In genomic region chr10:119305860-119306513, GRCh38 we compare ENCODE assay signal across 8 cellular contexts.
DNase-seq lines count a peak whose midpoint lies in the region; ATAC-seq, FAIRE-seq and TF ChIP-seq lines count a peak whose summit lies in the region.

No MANE protein-coding gene starts in this region.

- H3K36me3 ChIP-seq in DND-41 (ENCODE audit: insufficient read depth, low read length) = no peaks in the 10 kb centered on the region
- H3K36me3 ChIP-seq in GM12878 (ENCODE audit: control insufficient read depth in 2 of 2, insufficient read depth in 2 of 2, low read length in 1 of 2) = no peaks in the 10 kb centered on the region; a peak in 1 of 4 replicates

- 0 out of 2 replicates have a peak, but pooled peaks have one; percentile 5 for TF ChIP-seq RAD21 in GM12878 (IDR thresholded peaks at IDR 0.05; ENCODE audit: insufficient read depth, low read depth, low read length)

- peak; percentile 65 for TF ChIP-seq POLR2A in GM12878 (IDR thresholded peaks at IDR 0.05; ENCODE audit: low read depth, low read length)

- H3K4me1 ChIP-seq in DND-41 (ENCODE audit: insufficient read depth, low read length) (peaks cover 60% of the 10 kb centered on the region), GM12878 (ENCODE audit: control insufficient read depth, insufficient read depth, low read length) (peaks cover 78% of the 10 kb centered on the region)

- in situ Hi-C loops in GM12878 (cut with MboI) = no loop called here

- intact Hi-C loops in GM12878 (cut with micrococcal nuclease; ENCODE audit: unreplicated experiment) = loop anchor here (1.0 to 10.0 kb wide), 5 partner anchors 35 to 231 kb away; no protein-coding TSS in a partner anchor

- H3K27ac ChIP-seq in DND-41 (ENCODE audit: low read length) (peak overlapping the region; percentile 77), GM12878 (ENCODE audit: control insufficient read depth, insufficient read depth) (peak overlapping the region; percentile 92)

- TSS peak; percentile 73 for BruUV-seq in GM12878 (replicated peaks; lab: Mats Ljungman, UMichigan)

- SMC1A ChIA-PET in GM12878 (lab: Charles Lee; ENCODE audit: uncharacterized antibody, unreplicated experiment) = interaction anchor here (0.8 to 3.7 kb wide), 10 partner anchors 10 to 112 kb away, joined by 3 to 28 read pairs (median 3); partner anchors contain the start of gene GRK5

- peak; percentile 79 for ATAC-seq in DND-41 (ENCODE audit: insufficient read depth, low read depth)
- ATAC-seq in GM21423 (IDR thresholded peaks at IDR 0.05; ENCODE audit: unreplicated experiment) = peak; percentile 59
- ATAC-seq in GM12878 = peak; percentile 85

- DNase-seq in DND-41 = peak; percentile 83
- peak in 73 of 76 experiments; percentile 8 to 95 (median 69) for DNase-seq in HUDEP-2 (lab: John Stamatoyannopoulos, UW; ENCODE audit: unreplicated experiment in 76 of 76)
- peak; percentile 72 for DNase-seq in T-helper 9 cell
- DNase-seq in GM12878 (ENCODE audit: low read depth, low spot score) = peak; percentile 81
- peak; percentile 22 for DNase-seq in medulla oblongata (ENCODE audit: extremely low spot score)
- peak; percentile 72 to 78 for DNase-seq in stimulated activated CD8-positive, alpha-beta memory T cell treated with anti-CD3 and anti-CD28 coated beads, Interleukin-2, amount 100 ng/mL, for 1 hour (ENCODE audit: low read depth in 2 of 2)
- DNase-seq in NCI-H1105 (lab: John Stamatoyannopoulos, UW) = no peak

- WGBS in GM12878 (ENCODE audit: insufficient coverage, insufficient replicate concordance, low lambda C conversion rate, missing lambda C conversion rate) = 0% methylated on average over 11 of the region's 11 CpGs

- H3K4me2 ChIP-seq in DND-41 (ENCODE audit: insufficient read depth, low read length) (peak overlapping the region; percentile 55), GM12878 (ENCODE audit: control insufficient read depth, insufficient read depth) (peak overlapping the region; percentile 73)

- H4K20me1 ChIP-seq in DND-41 (ENCODE audit: insufficient read depth, low read length) (peaks cover 64% of the 10 kb centered on the region), GM12878 (ENCODE audit: control insufficient read depth, insufficient read depth) (no peaks in the 10 kb centered on the region)

- H3K4me3 ChIP-seq in DND-41 (ENCODE audit: low read depth in 1 of 2, low read length in 2 of 2) = peak overlapping the region in 1 of 2 experiments; percentile 32; a peak in 1 of 4 replicates
- H3K4me3 ChIP-seq in GM12878 = peak overlapping the region; percentile 69

- H2AFZ ChIP-seq in DND-41 (ENCODE audit: low read depth, low read length) (no peak overlapping the region), GM12878 (ENCODE audit: control insufficient read depth, low read depth, low read length) (peak overlapping the region; percentile 37)

- peak overlapping the region; percentile 45 for H3K9ac ChIP-seq in DND-41 (ENCODE audit: low read depth, low read length)
- peak overlapping the region; percentile 78 for H3K9ac ChIP-seq in GM12878 (ENCODE audit: control insufficient read depth, insufficient read depth, low read length)

- TF ChIP-seq CTCF in DND-41 (IDR thresholded peaks at IDR 0.05; ENCODE audit: borderline replicate concordance, extremely low read depth, low read length, poor library complexity, severe bottlenecking) (no peak), GM12878 (IDR thresholded peaks at IDR 0.05 in 2 of 3, conservative IDR thresholded peaks at IDR 0.05 in 1 of 3; ENCODE audit: control insufficient read depth in 2 of 3, extremely low read depth in 1 of 3, insufficient read depth in 1 of 3, low read depth in 3 of 3, low read length in 3 of 3) (no peak)

- POLR2A ChIA-PET in GM12878 (lab: Charles Lee) = interaction anchor here (1.0 to 2.4 kb wide), 5 partner anchors 23 to 98 kb away, joined by 3 to 14 read pairs (median 5); partner anchors contain the start of gene GRK5

- TF ChIP-seq EP300 in GM12878 (IDR thresholded peaks at IDR 0.05; ENCODE audit: borderline replicate concordance in 1 of 2, control insufficient read depth in 1 of 2, low read depth in 2 of 2, low read length in 2 of 2) = peak; percentile 22 to 29; a peak in 1 of 4 replicates

- RAD21 ChIA-PET in GM12878 (lab: Charles Lee; ENCODE audit: unreplicated experiment) = interaction anchor here (0.8 to 7.0 kb wide), 5 partner anchors 35 to 107 kb away, joined by 3 to 46 read pairs (median 5); partner anchors contain the start of gene GRK5

- CTCF ChIA-PET in GM12878 (lab: Yijun Ruan, JAX) = interaction anchor here (0.7 to 5.5 kb wide), 13 partner anchors 10 to 555 kb away, joined by 3 to 43 read pairs (median 4); partner anchors contain the start of gene GRK5

- H3K27me3 ChIP-seq in DND-41 (ENCODE audit: insufficient read depth, low read length, poor library complexity) (peaks cover 4% of the 10 kb centered on the region), GM12878 (replicated peaks in 1 of 2; ENCODE audit: control insufficient read depth in 2 of 2, insufficient read depth in 2 of 2, low read length in 1 of 2) (no peaks in the 10 kb centered on the region)

- peaks cover 28% of the 10 kb centered on the region for H3K79me2 ChIP-seq in DND-41 (ENCODE audit: insufficient read depth, low read length)
- H3K79me2 ChIP-seq in GM12878 (ENCODE audit: control insufficient read depth, insufficient read depth, low read length) = peaks cover 45% of the 10 kb centered on the region

- H3K9me3 ChIP-seq in DND-41 (ENCODE audit: insufficient read depth, low read length, severe bottlenecking) (no peaks in the 10 kb centered on the region), GM12878 (replicated peaks; ENCODE audit: control insufficient read depth, insufficient read depth, low read length) (no peaks in the 10 kb centered on the region)

- peak; percentile 75 for FAIRE-seq in GM12878 (lab: Jason Lieb, UNC)

TF ChIP-seq in GM12878, 131 proteins besides CTCF, POLR2A, EP300 and RAD21 (continues in another document):
- TF ChIP-seq RB1 (IDR thresholded peaks at IDR 0.05; ENCODE audit: borderline replicate concordance) = no peak
- TF ChIP-seq TCF12 (IDR thresholded peaks at IDR 0.05; ENCODE audit: low read depth, low read length) = peak; percentile 33; the same call in 1 of the 2 replicates
- no peak for TF ChIP-seq TBL1XR1 (IDR thresholded peaks at IDR 0.05; ENCODE audit: low read depth, low read length)
- TF ChIP-seq TAF1 (IDR thresholded peaks at IDR 0.05; ENCODE audit: borderline replicate concordance, low read depth, low read length) = peak; percentile 36; the same call in 1 of the 2 replicates
- TF ChIP-seq MXI1 (IDR thresholded peaks at IDR 0.05; ENCODE audit: low read depth, low read length) = peak; percentile 99
- TF ChIP-seq, protein P1, sequence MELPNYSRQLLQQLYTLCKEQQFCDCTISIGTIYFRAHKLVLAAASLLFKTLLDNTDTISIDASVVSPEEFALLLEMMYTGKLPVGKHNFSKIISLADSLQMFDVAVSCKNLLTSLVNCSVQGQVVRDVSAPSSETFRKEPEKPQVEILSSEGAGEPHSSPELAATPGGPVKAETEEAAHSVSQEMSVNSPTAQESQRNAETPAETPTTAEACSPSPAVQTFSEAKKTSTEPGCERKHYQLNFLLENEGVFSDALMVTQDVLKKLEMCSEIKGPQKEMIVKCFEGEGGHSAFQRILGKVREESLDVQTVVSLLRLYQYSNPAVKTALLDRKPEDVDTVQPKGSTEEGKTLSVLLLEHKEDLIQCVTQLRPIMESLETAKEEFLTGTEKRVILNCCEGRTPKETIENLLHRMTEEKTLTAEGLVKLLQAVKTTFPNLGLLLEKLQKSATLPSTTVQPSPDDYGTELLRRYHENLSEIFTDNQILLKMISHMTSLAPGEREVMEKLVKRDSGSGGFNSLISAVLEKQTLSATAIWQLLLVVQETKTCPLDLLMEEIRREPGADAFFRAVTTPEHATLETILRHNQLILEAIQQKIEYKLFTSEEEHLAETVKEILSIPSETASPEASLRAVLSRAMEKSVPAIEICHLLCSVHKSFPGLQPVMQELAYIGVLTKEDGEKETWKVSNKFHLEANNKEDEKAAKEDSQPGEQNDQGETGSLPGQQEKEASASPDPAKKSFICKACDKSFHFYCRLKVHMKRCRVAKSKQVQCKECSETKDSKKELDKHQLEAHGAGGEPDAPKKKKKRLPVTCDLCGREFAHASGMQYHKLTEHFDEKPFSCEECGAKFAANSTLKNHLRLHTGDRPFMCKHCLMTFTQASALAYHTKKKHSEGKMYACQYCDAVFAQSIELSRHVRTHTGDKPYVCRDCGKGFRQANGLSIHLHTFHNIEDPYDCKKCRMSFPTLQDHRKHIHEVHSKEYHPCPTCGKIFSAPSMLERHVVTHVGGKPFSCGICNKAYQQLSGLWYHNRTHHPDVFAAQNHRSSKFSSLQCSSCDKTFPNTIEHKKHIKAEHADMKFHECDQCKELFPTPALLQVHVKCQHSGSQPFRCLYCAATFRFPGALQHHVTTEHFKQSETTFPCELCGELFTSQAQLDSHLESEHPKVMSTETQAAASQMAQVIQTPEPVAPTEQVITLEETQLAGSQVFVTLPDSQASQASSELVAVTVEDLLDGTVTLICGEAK (IDR thresholded peaks at IDR 0.05; ENCODE audit: borderline replicate concordance) = peak; percentile 65; the same call in 1 of the 2 replicates
- peak in 1 of 2 experiments; percentile 75; a peak in 2 of 4 replicates for TF ChIP-seq SRF (IDR thresholded peaks at IDR 0.05; ENCODE audit: low read depth in 2 of 2, low read length in 2 of 2)
